ENCODE assay signal across 24 cellular contexts in genomic region chr2:627926-628560, GRCh38.
"Had no signal": no experiment of that assay in that cellular context is flagged by ENCODE, and none has a peak within 500 bp of the region (broad histone marks: within the 10 kb centered on the region; RNA-seq: fewer than 3 reads in every experiment).

No MANE protein-coding gene starts in this region.

- H3K9me3 ChIP-seq: psoas muscle, tibial nerve had no signal

- H3K36me3 ChIP-seq: heart left ventricle, spleen, tibial nerve had no signal

- H3K27ac ChIP-seq: heart left ventricle, neural progenitor cell, parathyroid adenoma, psoas muscle, spleen, tibial nerve had no signal

- H2AFZ ChIP-seq: neural progenitor cell, parathyroid adenoma had no signal

- H3K4me1 ChIP-seq: heart left ventricle, parathyroid adenoma, psoas muscle, spleen, tibial nerve had no signal

- H3K79me2 ChIP-seq: parathyroid adenoma had no signal

- H3K9ac ChIP-seq: neural progenitor cell, parathyroid adenoma had no signal

- H3K27me3 ChIP-seq: neural progenitor cell, spleen, tibial nerve had no signal

- DNase-seq: activated CD4-positive, alpha-beta memory T cell treated with anti-CD3 and anti-CD28 coated beads for 36 hours; activated CD4-positive, alpha-beta T cell treated with anti-CD3 and anti-CD28 coated beads for 4 hours; activated naive CD4-positive, alpha-beta T cell; activated T-cell treated with anti-CD3 and anti-CD28 coated beads for 4 hours; activated T-cell treated with anti-CD3 and anti-CD28 coated beads, Interleukin-2, amount 50 U/mL, for 72 hours; anterior cingulate cortex; dermis blood vessel endothelial cell; effector CD8-positive, alpha-beta T cell; foreskin fibroblast; hypothalamus; immature natural killer cell; kidney; midbrain; natural killer cell; occipital lobe; psoas muscle; right cardiac atrium; spleen; stimulated activated naive CD4-positive, alpha-beta T cell; T-helper 1 cell had no signal

- ATAC-seq: activated T-cell treated with anti-CD3 and anti-CD28 coated beads, Interleukin-2, amount 50 U/mL, for 72 hours; heart left ventricle; natural killer cell; right cardiac atrium had no signal

- H3K4me3 ChIP-seq: heart left ventricle, neural progenitor cell, psoas muscle, spleen, tibial nerve had no signal
